In the genomic region with DNA sequence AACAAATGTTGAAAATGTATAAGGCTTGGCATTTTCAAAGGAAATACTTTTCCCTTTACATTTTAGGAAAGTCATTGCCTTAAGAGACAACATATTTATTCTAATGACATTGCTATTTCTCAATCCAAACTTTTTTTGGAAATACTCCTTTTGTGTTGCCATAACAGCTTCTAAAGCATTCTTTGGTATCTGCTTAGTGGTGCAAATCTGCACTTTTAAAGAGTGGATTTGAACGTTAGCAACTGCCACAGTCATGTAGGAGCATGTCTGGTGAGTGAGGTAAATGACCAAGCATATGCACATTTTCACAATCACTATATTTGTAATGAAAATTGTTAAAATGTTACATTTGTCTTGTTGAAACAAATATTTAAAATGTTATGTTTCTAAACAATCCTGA, we compare ENCODE assay signal across 20 cellular contexts.
A peak's percentile ranks its signal among the peaks of the same experiment; 100 is the strongest.
DNase-seq lines count a peak whose midpoint lies in the region; ATAC-seq and TF ChIP-seq lines count a peak whose summit lies in the region.
"Had no signal": no experiment of that assay in that cellular context is flagged by ENCODE, and none has a peak within 500 bp of the region (broad histone marks: within the 10 kb centered on the region; RNA-seq: fewer than 3 reads in every experiment).

No MANE protein-coding gene starts in this region.

- H3K4me1 Mint-ChIP-seq in MCF 10A (ENCODE audit: insufficient read depth, unreplicated experiment) (peaks cover 8% of the 10 kb centered on the region), chondrocyte (ENCODE audit: low read depth) (peaks cover 51% of the 10 kb centered on the region)
- H3K4me1 Mint-ChIP-seq: CD4-positive, CD25-positive, alpha-beta regulatory T cell had no signal

- H3K27ac Mint-ChIP-seq in MCF 10A (ENCODE audit: low read depth, unreplicated experiment) (peak overlapping the region; percentile 3), chondrocyte (ENCODE audit: unreplicated experiment) (peak overlapping the region; percentile 41)
- H3K27ac Mint-ChIP-seq: CD4-positive, CD25-positive, alpha-beta regulatory T cell; H9 had no signal

- no CpG with 5 or more reads among the region's 1 CpG for WGBS in mesenchymal stem cell

- intact Hi-C loops in MCF 10A (cut with micrococcal nuclease) (no loop called here), breast epithelium (cut with DNase I; ENCODE audit: low total_unique reads) (loop anchor here (10.0 kb wide), 2 partner anchors 1043 to 1093 kb away; partner anchors contain the start of genes BLZF1 and NME7), Right ventricle myocardium inferior (cut with DNase I) (no loop called here)

- no peak overlapping the region for H2BK15ac ChIP-seq in mesenchymal stem cell (ENCODE audit: low read depth, poor library complexity, severe bottlenecking)

- H3K27me3 ChIP-seq in breast epithelium (no peaks in the 10 kb centered on the region), mesenchymal stem cell (ENCODE audit: control insufficient read depth in 1 of 2, insufficient read depth in 1 of 2, low read length in 2 of 2) (no peaks in the 10 kb centered on the region)
- H3K27me3 ChIP-seq: BE2C, SJSA1 had no signal

- POLR2A ChIA-PET in MCF 10A (lab: Yijun Ruan, JAX) = interaction anchor here (0.7 kb wide), 1 partner anchor 513 kb away, joined by 3 read pairs; no protein-coding TSS in a partner anchor

- H3K27me3 Mint-ChIP-seq in MCF 10A (ENCODE audit: insufficient read depth, unreplicated experiment) (no peaks in the 10 kb centered on the region), chondrocyte (ENCODE audit: low read depth) (no peaks in the 10 kb centered on the region)

- no peak overlapping the region for H2BK12ac ChIP-seq in mesenchymal stem cell (ENCODE audit: low read length in 2 of 2)

- no peak overlapping the region for H2AK5ac ChIP-seq in mesenchymal stem cell (ENCODE audit: low read length, severe bottlenecking)

- H4K8ac ChIP-seq in mesenchymal stem cell (ENCODE audit: low read length) = no peak overlapping the region

- H3K27ac ChIP-seq in breast epithelium (no peak overlapping the region), mesenchymal stem cell (ENCODE audit: low read length, poor library complexity, severe bottlenecking) (no peak overlapping the region)
- H3K27ac ChIP-seq: SJSA1 had no signal

- no peak overlapping the region for H4K91ac ChIP-seq in mesenchymal stem cell (ENCODE audit: low read length)

- H3K23ac ChIP-seq in mesenchymal stem cell (ENCODE audit: low read length in 2 of 2) = no peak overlapping the region

- no peaks in the 10 kb centered on the region for H3K79me1 ChIP-seq in mesenchymal stem cell (replicated peaks; ENCODE audit: low read length, poor library complexity, severe bottlenecking)

- CTCF ChIA-PET in MCF 10A (lab: Yijun Ruan, JAX) = no interaction called here

- TF ChIP-seq CTCF in MCF 10A (IDR thresholded peaks at IDR 0.05; ENCODE audit: unreplicated experiment) (no peak), breast epithelium (IDR thresholded peaks at IDR 0.05) (no peak), chondrocyte (IDR thresholded peaks at IDR 0.05) (no peak)

- no peak overlapping the region for H2AFZ ChIP-seq in mesenchymal stem cell (ENCODE audit: low read depth, low read length)

- H2BK5ac ChIP-seq in mesenchymal stem cell (ENCODE audit: low read depth, low read length, poor library complexity, severe bottlenecking) = no peak overlapping the region

- TF ChIP-seq POLR2A in breast epithelium (IDR thresholded peaks at IDR 0.05) = no peak

- H3K4me1 ChIP-seq in breast epithelium = no peaks in the 10 kb centered on the region
- H3K4me1 ChIP-seq in mesenchymal stem cell (ENCODE audit: control insufficient read depth, insufficient read depth, low read depth, low read length) = no peaks in the 10 kb centered on the region
- H3K4me1 ChIP-seq: BE2C, SJSA1 had no signal

- H3K9me3 Mint-ChIP-seq in MCF 10A (ENCODE audit: unreplicated experiment) (no peaks in the 10 kb centered on the region), chondrocyte (ENCODE audit: low read depth) (peaks cover 20% of the 10 kb centered on the region)
- H3K9me3 Mint-ChIP-seq: H9 had no signal

- H3K36me3 ChIP-seq in breast epithelium = no peaks in the 10 kb centered on the region
- no peaks in the 10 kb centered on the region for H3K36me3 ChIP-seq in mesenchymal stem cell (ENCODE audit: control insufficient read depth in 1 of 2, insufficient read depth in 2 of 2, low read depth in 1 of 2, low read length in 2 of 2)
- H3K36me3 ChIP-seq: BE2C, SJSA1 had no signal

- no peak overlapping the region for H3K4me2 ChIP-seq in mesenchymal stem cell (ENCODE audit: low read length, poor library complexity, severe bottlenecking)

- H3K4me3 Mint-ChIP-seq in MCF 10A (ENCODE audit: unreplicated experiment) (no peak overlapping the region), chondrocyte (ENCODE audit: unreplicated experiment) (no peak overlapping the region)
- H3K4me3 Mint-ChIP-seq: CD4-positive, CD25-positive, alpha-beta regulatory T cell; H9 had no signal

- H3K9me3 ChIP-seq in breast epithelium (no peaks in the 10 kb centered on the region), mesenchymal stem cell (ENCODE audit: control insufficient read depth, low read length) (peaks cover 9% of the 10 kb centered on the region)
- H3K9me3 ChIP-seq: BE2C, SJSA1 had no signal

- ATAC-seq in Right ventricle myocardium inferior = no peak
- ATAC-seq in HG03097 (IDR thresholded peaks at IDR 0.05; ENCODE audit: low FRiP score, unreplicated experiment) = no peak
- ATAC-seq: K562 had no signal

- no peak overlapping the region for H3K4me3 ChIP-seq in breast epithelium
- H3K4me3 ChIP-seq in mesenchymal stem cell (ENCODE audit: insufficient read depth in 1 of 2, low read depth in 1 of 2, low read length in 2 of 2) = no peak overlapping the region
- H3K4me3 ChIP-seq: K562, SJSA1 had no signal

- no TSS peak for BruUV-seq in MCF 10A (replicated peaks; lab: Mats Ljungman, UMichigan)

- H3K36me3 Mint-ChIP-seq in MCF 10A (ENCODE audit: insufficient read depth, unreplicated experiment) = no peaks in the 10 kb centered on the region
- H3K36me3 Mint-ChIP-seq in chondrocyte (ENCODE audit: low read depth) = peaks cover 4% of the 10 kb centered on the region
- H3K36me3 Mint-ChIP-seq: CD4-positive, CD25-positive, alpha-beta regulatory T cell had no signal

- H3K9ac ChIP-seq in mesenchymal stem cell (ENCODE audit: low read length) = peak overlapping the region; percentile 70

- no peak overlapping the region for H3K4ac ChIP-seq in mesenchymal stem cell (ENCODE audit: low read depth in 1 of 2, low read length in 2 of 2)

- no peak overlapping the region for H3K14ac ChIP-seq in mesenchymal stem cell (ENCODE audit: low read length in 2 of 2)

- no peak overlapping the region for H3K18ac ChIP-seq in mesenchymal stem cell (ENCODE audit: low read depth in 1 of 2, low read length in 2 of 2)

- DNase-seq in MCF 10A (ENCODE audit: unreplicated experiment) = no peak
- DNase-seq in breast epithelium (ENCODE audit: low spot score in 2 of 2) = no peak
- no peak for DNase-seq in chondrocyte (ENCODE audit: low spot score)
- no peak for DNase-seq in mesenchymal stem cell
- DNase-seq in HK-2 (ENCODE audit: unreplicated experiment) = no peak
- no peak for DNase-seq in Right ventricle myocardium inferior (ENCODE audit: missing footprints)
- DNase-seq in stimulated activated CD4-positive, alpha-beta T cell treated with anti-CD3 and anti-CD28 coated beads, Interleukin-1b, Interleukin-23, amount 100 ng/mL, for 48 hours = no peak
- DNase-seq: 8988T; BE2C; CD4-positive, CD25-positive, alpha-beta regulatory T cell; COR-L47; GF-D8; H9; NCI-H1105 treated with DMSO at 0.1 percent for 48 hours; NCI-H187 treated with DMSO at 0.1 percent for 48 hours; NCI-H226; NCI-H524 treated with DMSO at 0.1 percent for 48 hours had no signal

- H2BK120ac ChIP-seq in mesenchymal stem cell (ENCODE audit: low read depth, low read length) = no peak overlapping the region
